Comparison of ENCODE assay signal across 21 cellular contexts in the genomic region with DNA sequence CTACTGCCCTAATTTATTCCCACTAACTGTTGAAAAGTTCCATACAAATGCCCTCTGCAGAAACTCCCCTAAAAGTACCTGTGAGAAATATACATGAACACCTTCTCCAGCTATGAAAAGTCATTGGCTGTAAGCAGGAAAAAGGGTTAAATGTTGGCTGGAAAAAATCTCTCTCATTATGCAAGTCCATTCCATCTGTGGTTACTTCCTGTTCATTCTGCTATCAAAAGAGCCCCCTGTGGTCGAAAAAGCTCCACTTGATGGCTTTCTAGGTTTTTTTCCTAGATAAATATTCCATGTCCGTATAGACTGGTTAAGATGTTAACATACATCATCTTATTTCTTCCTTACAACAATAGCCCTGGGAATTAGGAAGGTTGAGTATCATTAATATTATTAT.
"Had no signal": no experiment of that assay in that cellular context is flagged by ENCODE, and none has a peak within 500 bp of the region (broad histone marks: within the 10 kb centered on the region; RNA-seq: fewer than 3 reads in every experiment).

No MANE protein-coding gene starts in this region.

- H3K36me3 ChIP-seq: adrenal gland, sigmoid colon, thyroid gland had no signal

- DNase-seq: activated CD4-positive, alpha-beta T cell treated with anti-CD3 and anti-CD28 coated beads, Interleukin-2, amount 50 U/mL, for 1 hour; activated CD4-positive, CD25-positive, alpha-beta regulatory T cell treated with anti-CD3 and anti-CD28 coated beads, Interleukin-2, amount 50 U/mL, for 72 hours; activated CD8-positive, alpha-beta memory T cell treated with anti-CD3 and anti-CD28 coated beads for 24 hours; activated CD8-positive, alpha-beta memory T cell treated with anti-CD3 and anti-CD28 coated beads, Interleukin-2, amount 50 U/mL, for 48 hours; activated effector memory CD4-positive, alpha-beta T cell treated with Interleukin-2 at 50 U/mL for 16 hours; activated naive CD4-positive, alpha-beta T cell treated with anti-CD3 and anti-CD28 coated beads, Interleukin-2, amount 50 U/mL, for 16 hours; activated T-cell treated with anti-CD3 and anti-CD28 coated beads, Interleukin-2, amount 50 U/mL, for 48 hours; adrenal gland; effector memory CD4-positive, alpha-beta T cell; foreskin fibroblast; left cardiac atrium; sigmoid colon; stimulated activated CD4-positive, alpha-beta T cell treated with anti-CD3 and anti-CD28 coated beads, Interleukin-4, amount 100 ng/mL, for 24 hours; T1000; thyroid gland had no signal

- H3K27me3 Mint-ChIP-seq: dendritic cell treated with granulocyte-macrophage colony-stimulating factor and Interleukin-4, amounts not matched to agents 40 ng/mL and 50 ng/mL, for 4 days had no signal

- H3K9ac ChIP-seq: parathyroid adenoma had no signal

- H3K9me3 Mint-ChIP-seq: dendritic cell treated with granulocyte-macrophage colony-stimulating factor and Interleukin-4, amounts not matched to agents 40 ng/mL and 50 ng/mL, for 4 days; natural killer cell treated with Interleukin-12 subunit alpha and Interleukin-12 subunit beta and Interleukin-15 and Interleukin-18, amount 100 ng/mL, for 72 hours had no signal

- H3K4me2 ChIP-seq: hepatocyte had no signal

- H3K36me3 Mint-ChIP-seq: stimulated activated effector memory CD8-positive, alpha-beta T cell treated with anti-CD3 and anti-CD28 coated beads, Interleukin-12 subunit alpha, Interleukin-12 subunit beta, amount 100 ng/mL, for 72 hours had no signal

- H3K9me3 ChIP-seq: sigmoid colon, thyroid gland had no signal

- H3K27ac Mint-ChIP-seq: dendritic cell treated with granulocyte-macrophage colony-stimulating factor and Interleukin-4, amounts not matched to agents 40 ng/mL and 50 ng/mL, for 4 days; natural killer cell treated with Interleukin-12 subunit alpha and Interleukin-12 subunit beta and Interleukin-15 and Interleukin-18, amount 100 ng/mL, for 72 hours; stimulated activated effector memory CD8-positive, alpha-beta T cell treated with anti-CD3 and anti-CD28 coated beads, Interleukin-12 subunit alpha, Interleukin-12 subunit beta, amount 100 ng/mL, for 72 hours had no signal

- H3K79me2 ChIP-seq: hepatocyte, parathyroid adenoma had no signal

- H3K4me3 ChIP-seq: adrenal gland, hepatocyte, sigmoid colon, thyroid gland had no signal

- H3K4me3 Mint-ChIP-seq: dendritic cell treated with granulocyte-macrophage colony-stimulating factor and Interleukin-4, amounts not matched to agents 40 ng/mL and 50 ng/mL, for 4 days; natural killer cell treated with Interleukin-12 subunit alpha and Interleukin-12 subunit beta and Interleukin-15 and Interleukin-18, amount 100 ng/mL, for 72 hours; stimulated activated effector memory CD8-positive, alpha-beta T cell treated with anti-CD3 and anti-CD28 coated beads, Interleukin-12 subunit alpha, Interleukin-12 subunit beta, amount 100 ng/mL, for 72 hours had no signal

- H3K4me1 ChIP-seq: parathyroid adenoma had no signal

- H3K27ac ChIP-seq: adrenal gland, hepatocyte, parathyroid adenoma, sigmoid colon, thyroid gland had no signal

- H2AFZ ChIP-seq: hepatocyte, parathyroid adenoma had no signal

- FAIRE-seq: islet of Langerhans had no signal

- H3K27me3 ChIP-seq: adrenal gland, hepatocyte, thyroid gland had no signal

- ATAC-seq: left cardiac atrium; natural killer cell treated with Interleukin-12 subunit alpha and Interleukin-12 subunit beta and Interleukin-15 and Interleukin-18, amount 100 ng/mL, for 72 hours; stimulated activated effector memory CD8-positive, alpha-beta T cell treated with anti-CD3 and anti-CD28 coated beads, Interleukin-12 subunit alpha, Interleukin-12 subunit beta, amount 100 ng/mL, for 72 hours had no signal
